In genomic region chr7:138645284-138645683, GRCh38 we compare ENCODE assay signal across 31 cellular contexts. TPM values are rescaled to one million over a fixed set of nuclear protein-coding genes. Genes with fewer than 3 reads are reported as not detected.
A peak's percentile ranks its signal among the peaks of the same experiment; 100 is the strongest.
DNase-seq lines count a peak whose midpoint lies in the region; ATAC-seq and TF ChIP-seq lines count a peak whose summit lies in the region.
"Had no signal": no experiment of that assay in that cellular context is flagged by ENCODE, and none has a peak within 500 bp of the region (broad histone marks: within the 10 kb centered on the region; RNA-seq: fewer than 3 reads in every experiment).

No MANE protein-coding gene starts in this region.

- DNase-seq in NCI-H748 (lab: John Stamatoyannopoulos, UW; ENCODE audit: unreplicated experiment) (peak; percentile 24), NCI-H748 treated with DMSO at 0.1 percent for 48 hours (lab: John Stamatoyannopoulos, UW) (no peak), HT-29 (ENCODE audit: low spot score) (peak; percentile 45), WTC11 (ENCODE audit: low spot score) (peak; percentile 47), right lobe of liver (no peak), colonic mucosa (no peak)
- no peak for DNase-seq in NK-92 treated with Interleukin-12 subunit alpha and Interleukin-12 subunit beta, amount 100 ng/mL, for 24 hours (lab: John Stamatoyannopoulos, UW)
- DNase-seq in activated CD4-positive, alpha-beta memory T cell treated with anti-CD3 and anti-CD28 coated beads, Interleukin-2, amount 10 ng/mL, durations not matched to agents 7 days and 5 days: no peak
- DNase-seq: activated CD4-positive, alpha-beta T cell treated with anti-CD3 and anti-CD28 coated beads for 1 hour; activated T-cell treated with anti-CD3 and anti-CD28 coated beads, Interleukin-2, amount 50 U/mL, for 72 hours; aorta; cerebellar nuclear complex; effector CD8-positive, alpha-beta T cell; esophagus squamous epithelium; GF-D8; Karpas-422; left lung; NCI-H1105 treated with DMSO at 0.1 percent for 48 hours; NCI-H2171 treated with DMSO at 0.1 percent for 48 hours; NCI-H774; stimulated activated CD4-positive, alpha-beta T cell treated with anti-CD3 and anti-CD28 coated beads, Interleukin-1b, Interleukin-23, amount 100 ng/mL, for 48 hours; stimulated activated naive CD4-positive, alpha-beta T cell had no signal

- H3K4me1 ChIP-seq in right lobe of liver: no peaks in the 10 kb centered on the region
- no peaks in the 10 kb centered on the region for H3K4me1 ChIP-seq in colonic mucosa
- H3K4me1 ChIP-seq: esophagus squamous epithelium, left lung, SJCRH30 had no signal

- no peaks in the 10 kb centered on the region for H3K27me3 Mint-ChIP-seq in WTC11 (ENCODE audit: low read depth)
- no peaks in the 10 kb centered on the region for H3K27me3 Mint-ChIP-seq in activated CD4-positive, alpha-beta memory T cell treated with anti-CD3 and anti-CD28 coated beads, Interleukin-2, amount 10 ng/mL, durations not matched to agents 7 days and 5 days
- H3K27me3 Mint-ChIP-seq: activated naive CD4-positive, alpha-beta T cell treated with anti-CD3 and anti-CD28 coated beads, Interleukin-2, amount 50 U/mL, for 24 hours had no signal

- TF ChIP-seq POLR2A in right lobe of liver (IDR thresholded peaks at IDR 0.05): no peak

- no peaks in the 10 kb centered on the region for H3K9me3 Mint-ChIP-seq in WTC11
- no peaks in the 10 kb centered on the region for H3K9me3 Mint-ChIP-seq in activated CD4-positive, alpha-beta memory T cell treated with anti-CD3 and anti-CD28 coated beads, Interleukin-2, amount 10 ng/mL, durations not matched to agents 7 days and 5 days
- H3K9me3 Mint-ChIP-seq: activated naive CD4-positive, alpha-beta T cell treated with anti-CD3 and anti-CD28 coated beads, Interleukin-2, amount 50 U/mL, for 24 hours; activated T-cell treated with anti-CD3 and anti-CD28 coated beads, Interleukin-2, amount 50 U/mL, for 72 hours had no signal

- no peak overlapping the region for H3K27ac Mint-ChIP-seq in WTC11
- H3K27ac Mint-ChIP-seq in activated CD4-positive, alpha-beta memory T cell treated with anti-CD3 and anti-CD28 coated beads, Interleukin-2, amount 10 ng/mL, durations not matched to agents 7 days and 5 days: no peak overlapping the region
- H3K27ac Mint-ChIP-seq: activated naive CD4-positive, alpha-beta T cell treated with anti-CD3 and anti-CD28 coated beads, Interleukin-2, amount 50 U/mL, for 24 hours; activated T-cell treated with anti-CD3 and anti-CD28 coated beads, Interleukin-2, amount 50 U/mL, for 72 hours; CD14-positive monocyte; nephron had no signal

- no peaks in the 10 kb centered on the region for H3K9me3 ChIP-seq in right lobe of liver
- H3K9me3 ChIP-seq in colonic mucosa: no peaks in the 10 kb centered on the region
- H3K9me3 ChIP-seq: esophagus squamous epithelium, left lung, SJCRH30, thoracic aorta had no signal

- TF ChIP-seq CTCF in WTC11 (IDR thresholded peaks at IDR 0.05) (no peak), right lobe of liver (IDR thresholded peaks at IDR 0.05) (peak in 3 of 4 donors; percentile 9 to 18 (median 13)), colonic mucosa (IDR thresholded peaks at IDR 0.05) (no peak)

- H3K36me3 Mint-ChIP-seq in WTC11: no peaks in the 10 kb centered on the region
- no peaks in the 10 kb centered on the region for H3K36me3 Mint-ChIP-seq in activated CD4-positive, alpha-beta memory T cell treated with anti-CD3 and anti-CD28 coated beads, Interleukin-2, amount 10 ng/mL, durations not matched to agents 7 days and 5 days (ENCODE audit: low read depth)
- H3K36me3 Mint-ChIP-seq: activated naive CD4-positive, alpha-beta T cell treated with anti-CD3 and anti-CD28 coated beads, Interleukin-2, amount 50 U/mL, for 24 hours; CD14-positive monocyte had no signal

- no peak overlapping the region for H3K4me3 Mint-ChIP-seq in WTC11
- H3K4me3 Mint-ChIP-seq in activated CD4-positive, alpha-beta memory T cell treated with anti-CD3 and anti-CD28 coated beads, Interleukin-2, amount 10 ng/mL, durations not matched to agents 7 days and 5 days: no peak overlapping the region
- H3K4me3 Mint-ChIP-seq: activated naive CD4-positive, alpha-beta T cell treated with anti-CD3 and anti-CD28 coated beads, Interleukin-2, amount 50 U/mL, for 24 hours; activated T-cell treated with anti-CD3 and anti-CD28 coated beads, Interleukin-2, amount 50 U/mL, for 72 hours; CD14-positive monocyte; nephron had no signal

- CTCF ChIA-PET in WTC11 (lab: Charles Lee): interaction anchor here (0.6 to 2.0 kb wide), 11 partner anchors 10 to 148 kb away, joined by 3 to 11 read pairs (median 3); no protein-coding TSS in a partner anchor
- CTCF ChIA-PET in activated CD4-positive, alpha-beta memory T cell treated with anti-CD3 and anti-CD28 coated beads, Interleukin-2, amount 10 ng/mL, durations not matched to agents 7 days and 5 days (lab: Charles Lee): no interaction called here

- H3K36me3 ChIP-seq in right lobe of liver: no peaks in the 10 kb centered on the region
- no peaks in the 10 kb centered on the region for H3K36me3 ChIP-seq in colonic mucosa
- H3K36me3 ChIP-seq: esophagus squamous epithelium, left lung, SJCRH30, thoracic aorta had no signal

- 94% methylated on average over 7 of the region's 7 CpGs for WGBS in right lobe of liver (ENCODE audit: insufficient coverage, low coverage, low lambda C conversion rate, missing lambda C conversion rate)

- no peaks in the 10 kb centered on the region for H3K27me3 ChIP-seq in right lobe of liver
- H3K27me3 ChIP-seq in colonic mucosa: no peaks in the 10 kb centered on the region
- H3K27me3 ChIP-seq: esophagus squamous epithelium, left lung, SJCRH30 had no signal

- H3K9ac ChIP-seq in colonic mucosa (ENCODE audit: low read depth in 2 of 2, low read length in 2 of 2): no peak overlapping the region

- no peak overlapping the region for H3K27ac ChIP-seq in right lobe of liver
- no peak overlapping the region for H3K27ac ChIP-seq in colonic mucosa
- H3K27ac ChIP-seq: esophagus squamous epithelium, left lung, SJCRH30, thoracic aorta had no signal

- intact Hi-C loops in right lobe of liver (cut with DNase I) (no loop called here), colonic mucosa (cut with DNase I) (no loop called here)

- H3K4me1 Mint-ChIP-seq in WTC11: peaks cover 12% of the 10 kb centered on the region
- H3K4me1 Mint-ChIP-seq in activated CD4-positive, alpha-beta memory T cell treated with anti-CD3 and anti-CD28 coated beads, Interleukin-2, amount 10 ng/mL, durations not matched to agents 7 days and 5 days: no peaks in the 10 kb centered on the region
- H3K4me1 Mint-ChIP-seq: activated naive CD4-positive, alpha-beta T cell treated with anti-CD3 and anti-CD28 coated beads, Interleukin-2, amount 50 U/mL, for 24 hours; CD14-positive monocyte; nephron had no signal

- H3K4me3 ChIP-seq in right lobe of liver (no peak overlapping the region), colonic mucosa (no peak overlapping the region)
- H3K4me3 ChIP-seq: esophagus squamous epithelium, GM12878, left lung, SJCRH30, thoracic aorta had no signal

- POLR2A ChIA-PET in WTC11 (lab: Charles Lee): no interaction called here
- POLR2A ChIA-PET in activated CD4-positive, alpha-beta memory T cell treated with anti-CD3 and anti-CD28 coated beads, Interleukin-2, amount 10 ng/mL, durations not matched to agents 7 days and 5 days (lab: Charles Lee): no interaction called here

- ATAC-seq in WTC11 (peak; percentile 81), right lobe of liver (peak in 1 of 4 donors; percentile 42)
- ATAC-seq: activated T-cell treated with anti-CD3 and anti-CD28 coated beads, Interleukin-2, amount 50 U/mL, for 72 hours; GM12878; left lung; Panc1 had no signal

TF ChIP-seq in WTC11, 78 proteins besides CTCF, POLR2A, EP300 and RAD21:
- TF ChIP-seq TCF7 (CRISPR knock-in tag; IDR thresholded peaks at IDR 0.05; ENCODE audit: low read depth): no peak
- peak; percentile 26; the same call in 1 of the 2 replicates for TF ChIP-seq MAX (CRISPR knock-in tag; IDR thresholded peaks at IDR 0.05)

RNA-seq across cellular contexts. Expression of gene SVOPL, which starts 55.9 kb away (rescaled TPM):
- total RNA-seq in HT-29 (2014; rRNA removed; shearing (Covaris generic)): not detected in 2 replicates
- total RNA-seq in WTC11 (2021) (1.9 to 2.7 TPM (median 2.2 TPM) in 3 replicates), right lobe of liver (not detected), colonic mucosa (under 1 TPM; 0.58 to 0.62 TPM)
- total RNA-seq in activated CD4-positive, alpha-beta memory T cell treated with anti-CD3 and anti-CD28 coated beads, Interleukin-2, amount 10 ng/mL, durations not matched to agents 7 days and 5 days: not detected
- total RNA-seq: activated CD8-positive, alpha-beta memory T cell treated with anti-CD3 and anti-CD28 coated beads for 36 hours; activated T-cell treated with anti-CD3 and anti-CD28 coated beads, Interleukin-2, amount 50 U/mL, for 72 hours; aorta; GM12878; posterior vena cava; SJCRH30 had no signal

Comparison
In these comparisons a context has a peak if more than half of its experiments do, and no peak if none do; other contexts are left out.
1. DNase-seq: peak in NCI-H748 (single experiment), HT-29 (single experiment) and WTC11 (single experiment); none in NCI-H748 treated with DMSO at 0.1 percent for 48 hours (single experiment), right lobe of liver (0 of 3), colonic mucosa (single experiment), NK-92 treated with Interleukin-12 subunit alpha and Interleukin-12 subunit beta, amount 100 ng/mL, for 24 hours (single experiment) and activated CD4-positive, alpha-beta memory T cell treated with anti-CD3 and anti-CD28 coated beads, Interleukin-2, amount 10 ng/mL, durations not matched to agents 7 days and 5 days (single experiment).
2. CTCF ChIP-seq: peak in right lobe of liver (3 of 4); none in WTC11 (single experiment) and colonic mucosa (single experiment).